In genomic region chr1:17274186-17275170, GRCh38 we compare ENCODE assay signal across 9 cellular contexts. TPM values are rescaled to one million over a fixed set of nuclear protein-coding genes. Genes with fewer than 3 reads are reported as not detected.
DNase-seq lines count a peak whose midpoint lies in the region; ATAC-seq and TF ChIP-seq lines count a peak whose summit lies in the region.
"Had no signal": no experiment of that assay in that cellular context is flagged by ENCODE, and none has a peak within 500 bp of the region (broad histone marks: within the 10 kb centered on the region; RNA-seq: fewer than 3 reads in every experiment).

No MANE protein-coding gene starts in this region.

- CTCF ChIA-PET in Panc1 (lab: Charles Lee) = interaction anchor here (0.7 kb wide), 1 partner anchor 37 kb away, joined by 3 read pairs; no protein-coding TSS in a partner anchor

- TF ChIP-seq CTCF in Panc1 (IDR thresholded peaks at IDR 0.05) = peak; percentile 94

- H3K27me3 ChIP-seq in Panc1 (ENCODE audit: control insufficient read depth, insufficient read depth, low read length) = no peaks in the 10 kb centered on the region

- DNase-seq in NCI-H526 (lab: John Stamatoyannopoulos, UW) (peak; percentile 15 to 52), NCI-H526 treated with DMSO at 0.1 percent for 48 hours (lab: John Stamatoyannopoulos, UW) (no peak), Panc1 (ENCODE audit: low read depth, low spot score) (no peak), dermis blood vessel endothelial cell (peak; percentile 80), myocyte (ENCODE audit: low read depth) (peak; percentile 40), cerebellar nuclear complex (lab: John Stamatoyannopoulos, UW) (no peak)

- no peak overlapping the region for H3K4me3 ChIP-seq in Panc1 (ENCODE audit: low read depth in 2 of 2, low read length in 2 of 2)

- POLR2A ChIA-PET in Panc1 (lab: Charles Lee) = interaction anchor here (0.7 kb wide), 1 partner anchor 35 kb away, joined by 4 read pairs; no protein-coding TSS in a partner anchor

- no TSS peak for BruUV-seq in Panc1 (replicated peaks; lab: Mats Ljungman, UMichigan)

- H3K36me3 ChIP-seq in Panc1 (ENCODE audit: control insufficient read depth, insufficient read depth, low read length) = no peaks in the 10 kb centered on the region

- in situ Hi-C loops in Panc1 (cut with HindIII; ENCODE audit: low pct_unique_long_range_greater_than_20kb, low sequenced_read_pairs) = no loop called here

- H3K27ac ChIP-seq in Panc1 (ENCODE audit: low read length) = peak overlapping the region; percentile 59; the same call in 1 of the 2 replicates

- ATAC-seq in HG02798 (IDR thresholded peaks at IDR 0.05; ENCODE audit: poor library complexity, unreplicated experiment) (peak; percentile 36), Panc1 (peak; percentile 79), GM18868 (IDR thresholded peaks at IDR 0.05; ENCODE audit: unreplicated experiment) (no peak)

- H3K9me3 ChIP-seq in Panc1 (ENCODE audit: control insufficient read depth, insufficient read depth, low read depth, low read length) = no peaks in the 10 kb centered on the region

- intact Hi-C loops in Panc1 (cut with micrococcal nuclease; ENCODE audit: unreplicated experiment) = no loop called here

- no peaks in the 10 kb centered on the region for H3K4me1 ChIP-seq in Panc1 (ENCODE audit: control insufficient read depth, insufficient read depth, low read length)

RNA-seq across cellular contexts. Expression of gene PADI3, which starts 25.6 kb away (rescaled TPM):
- total RNA-seq in Panc1 (2021; ENCODE audit: unreplicated experiment) (3.4 TPM), dermis blood vessel endothelial cell (not detected in 2 replicates), myocyte (not detected in 2 replicates)
- polyA plus RNA-seq in Panc1 (2012; ENCODE audit: insufficient read length) = 4.4 TPM
- 0.03 TPM for polyA plus RNA-seq in myocyte (2012)
- total RNA-seq: CD4-positive, CD25-positive, alpha-beta regulatory T cell had no signal
- polyA plus RNA-seq: CD4-positive, CD25-positive, alpha-beta regulatory T cell had no signal

RNA-seq across cellular contexts. Expression of gene PADI4, which starts 33.5 kb away (rescaled TPM):
- not detected for total RNA-seq in Panc1 (2021; ENCODE audit: unreplicated experiment)
- 0.36 TPM for polyA plus RNA-seq in Panc1 (2012; ENCODE audit: insufficient read length)
- total RNA-seq in dermis blood vessel endothelial cell = not detected in 2 replicates
- not detected in 2 replicates for total RNA-seq in myocyte
- polyA plus RNA-seq in myocyte (2012) = not detected

Comparison
In these comparisons a context has a peak if more than half of its experiments do, and no peak if none do; other contexts are left out.
1. DNase-seq: peak in NCI-H526 (2 of 2), dermis blood vessel endothelial cell (single experiment) and myocyte (single experiment); none in NCI-H526 treated with DMSO at 0.1 percent for 48 hours (single experiment), Panc1 (single experiment) and cerebellar nuclear complex (0 of 2).